ENCODE assay signal across 8 cellular contexts in genomic region chr3:152197451-152197850, GRCh38.
A peak's percentile ranks its signal among the peaks of the same experiment; 100 is the strongest.
DNase-seq lines count a peak whose midpoint lies in the region; ATAC-seq and TF ChIP-seq lines count a peak whose summit lies in the region.

No MANE protein-coding gene starts in this region.

- peak; percentile 52 for DNase-seq in AG09309 (ENCODE audit: low read depth)
- no peak for DNase-seq in activated T-helper 2 cell treated with anti-CD3 and anti-CD28 coated beads, Interferon-gamma antibody, Interleukin-2, Interleukin-4, amounts not matched to agents 10 μg/mL and 5 μg/mL and 100 μg/mL, durations not matched to agents 14 hours and 24 hours and 36 hours (ENCODE audit: low spot score)
- no peak for DNase-seq in naive B cell
- DNase-seq in NCI-H128 (lab: John Stamatoyannopoulos, UW; ENCODE audit: unreplicated experiment), result no peak
- no peak for DNase-seq in PC-3

- no peaks in the 10 kb centered on the region for H3K27me3 ChIP-seq in PC-3 (ENCODE audit: low read length)

- H3K9me3 ChIP-seq in PC-3 (ENCODE audit: low read length), result no peaks in the 10 kb centered on the region

- no peak overlapping the region for H3K4me2 ChIP-seq in PC-3 (ENCODE audit: low read length)

- no peak overlapping the region for H3K27ac ChIP-seq in PC-3 (ENCODE audit: low read length)

- no peaks in the 10 kb centered on the region for H3K27me3 Mint-ChIP-seq in activated T-helper 2 cell treated with anti-CD3 and anti-CD28 coated beads, Interferon-gamma antibody, Interleukin-2, Interleukin-4, amounts not matched to agents 10 μg/mL and 5 μg/mL and 100 μg/mL, durations not matched to agents 14 hours and 24 hours and 36 hours (ENCODE audit: low read depth)
- no peaks in the 10 kb centered on the region for H3K27me3 Mint-ChIP-seq in naive B cell

- H3K4me1 ChIP-seq in PC-3 (ENCODE audit: insufficient read depth, low read length), result no peaks in the 10 kb centered on the region

- H3K36me3 ChIP-seq in PC-3 (ENCODE audit: low read depth, low read length), result no peaks in the 10 kb centered on the region

- intact Hi-C loops in activated T-helper 2 cell treated with anti-CD3 and anti-CD28 coated beads, Interferon-gamma antibody, Interleukin-2, Interleukin-4, amounts not matched to agents 10 μg/mL and 5 μg/mL and 100 μg/mL, durations not matched to agents 14 hours and 24 hours and 36 hours (cut with micrococcal nuclease), result loop anchor here (1.0 to 10.0 kb wide), 3 partner anchors 47 to 1463 kb away; no protein-coding TSS in a partner anchor
- intact Hi-C loops in PC-3 (cut with micrococcal nuclease), result no loop called here

- H3K4me1 Mint-ChIP-seq in activated T-helper 2 cell treated with anti-CD3 and anti-CD28 coated beads, Interferon-gamma antibody, Interleukin-2, Interleukin-4, amounts not matched to agents 10 μg/mL and 5 μg/mL and 100 μg/mL, durations not matched to agents 14 hours and 24 hours and 36 hours (ENCODE audit: low read depth), result peaks cover 74% of the 10 kb centered on the region
- peaks cover 54 to 76% (median 75%) of the 10 kb centered on the region in 3 donors for H3K4me1 Mint-ChIP-seq in naive B cell

- CTCF ChIA-PET in PC-3 (lab: Charles Lee), result no interaction called here

- BruUV-seq in PC-3 (replicated peaks; lab: Mats Ljungman, UMichigan), result no TSS peak

- H3K9me2 ChIP-seq in PC-3 (replicated peaks; ENCODE audit: low read length), result no peaks in the 10 kb centered on the region

- TF ChIP-seq CTCF in AG09309 (IDR thresholded peaks at IDR 0.05; ENCODE audit: control insufficient read depth, insufficient read depth, low read depth, low read length, missing control alignments) (no peak), PC-3 (conservative IDR thresholded peaks at IDR 0.05; ENCODE audit: low read depth, low read length) (no peak)

- no peak overlapping the region for H3K9ac ChIP-seq in PC-3 (ENCODE audit: low read length)

- H3K4me3 Mint-ChIP-seq in activated T-helper 2 cell treated with anti-CD3 and anti-CD28 coated beads, Interferon-gamma antibody, Interleukin-2, Interleukin-4, amounts not matched to agents 10 μg/mL and 5 μg/mL and 100 μg/mL, durations not matched to agents 14 hours and 24 hours and 36 hours (ENCODE audit: low read depth), result peak overlapping the region; percentile 74
- peak overlapping the region; percentile 77 to 99 (median 85) for H3K4me3 Mint-ChIP-seq in naive B cell

- peak; percentile 20 for ATAC-seq in HG02938 (IDR thresholded peaks at IDR 0.05; ENCODE audit: unreplicated experiment)
- ATAC-seq in naive B cell (ENCODE audit: low read depth in 2 of 2), result no peak
- no peak for ATAC-seq in PC-3
- no peak for ATAC-seq in HG02763 (IDR thresholded peaks at IDR 0.05; ENCODE audit: unreplicated experiment)
- no peak for ATAC-seq in HG02678 (IDR thresholded peaks at IDR 0.05; ENCODE audit: unreplicated experiment)

- H3K27ac Mint-ChIP-seq in activated T-helper 2 cell treated with anti-CD3 and anti-CD28 coated beads, Interferon-gamma antibody, Interleukin-2, Interleukin-4, amounts not matched to agents 10 μg/mL and 5 μg/mL and 100 μg/mL, durations not matched to agents 14 hours and 24 hours and 36 hours, result peak overlapping the region; percentile 98
- H3K27ac Mint-ChIP-seq in naive B cell, result peak overlapping the region; percentile 90 to 98 (median 96)

- no peaks in the 10 kb centered on the region for H3K79me2 ChIP-seq in PC-3 (ENCODE audit: low read length)

- no peak overlapping the region for H2AFZ ChIP-seq in PC-3 (ENCODE audit: low read length)

- no peaks in the 10 kb centered on the region for H4K20me1 ChIP-seq in PC-3 (ENCODE audit: low read length)

- H3K9me3 Mint-ChIP-seq in activated T-helper 2 cell treated with anti-CD3 and anti-CD28 coated beads, Interferon-gamma antibody, Interleukin-2, Interleukin-4, amounts not matched to agents 10 μg/mL and 5 μg/mL and 100 μg/mL, durations not matched to agents 14 hours and 24 hours and 36 hours, result no peaks in the 10 kb centered on the region
- H3K9me3 Mint-ChIP-seq in naive B cell, result no peaks in the 10 kb centered on the region

- H3F3A ChIP-seq in PC-3 (ENCODE audit: low read length, unreplicated experiment), result no peaks in the 10 kb centered on the region

- no peak overlapping the region for H3K4me3 ChIP-seq in AG09309 (ENCODE audit: control insufficient read depth, low read depth, low read length)
- no peak overlapping the region for H3K4me3 ChIP-seq in PC-3 (ENCODE audit: low read length)

- no peaks in the 10 kb centered on the region for H3K36me3 Mint-ChIP-seq in activated T-helper 2 cell treated with anti-CD3 and anti-CD28 coated beads, Interferon-gamma antibody, Interleukin-2, Interleukin-4, amounts not matched to agents 10 μg/mL and 5 μg/mL and 100 μg/mL, durations not matched to agents 14 hours and 24 hours and 36 hours (ENCODE audit: low read depth)
- H3K36me3 Mint-ChIP-seq in naive B cell, result no peaks in the 10 kb centered on the region

- POLR2A ChIA-PET in PC-3 (lab: Charles Lee; ENCODE audit: unreplicated experiment), result no interaction called here
